Comparison of ENCODE assay signal across 9 cellular contexts in the genomic region with DNA sequence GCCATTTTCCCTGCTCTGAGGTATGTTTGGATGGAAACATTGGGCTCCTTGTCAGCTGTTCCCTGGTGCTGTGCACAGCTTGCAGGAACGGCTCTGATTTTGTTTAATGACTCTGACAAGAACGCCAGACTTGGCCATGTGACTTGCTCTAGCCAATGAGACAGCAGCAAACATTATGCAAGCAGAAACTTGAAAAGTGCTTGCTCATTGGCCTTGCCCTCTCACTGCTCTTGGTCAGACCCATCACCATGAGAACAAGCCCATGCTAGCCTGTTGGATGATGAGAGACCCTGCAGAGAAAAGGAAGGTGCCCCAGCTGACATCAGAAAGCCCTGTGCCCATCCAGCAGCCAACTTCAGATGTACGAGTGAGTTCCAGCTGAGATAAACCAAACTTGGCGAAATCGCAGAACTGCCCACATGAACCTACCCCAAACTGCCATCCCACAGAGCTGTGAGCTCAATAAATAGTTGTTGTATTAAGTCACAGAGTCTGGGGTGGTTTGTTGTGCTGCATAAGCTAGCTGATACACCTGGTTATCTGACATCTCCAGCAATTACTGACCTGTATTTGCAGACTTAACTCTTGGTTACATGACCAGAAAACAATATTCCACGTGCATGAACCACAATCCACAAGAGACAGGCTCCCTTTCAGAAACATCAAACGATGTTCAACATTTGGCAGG.
A peak's percentile ranks its signal among the peaks of the same experiment; 100 is the strongest.
DNase-seq lines count a peak whose midpoint lies in the region; ATAC-seq, FAIRE-seq and TF ChIP-seq lines count a peak whose summit lies in the region.
"Had no signal": no experiment of that assay in that cellular context is flagged by ENCODE, and none has a peak within 500 bp of the region (broad histone marks: within the 10 kb centered on the region; RNA-seq: fewer than 3 reads in every experiment).

No MANE protein-coding gene starts in this region.

- H3K9ac ChIP-seq in endothelial cell of umbilical vein (replicated peaks; ENCODE audit: extremely low read depth, insufficient read depth, low read length), result no peak overlapping the region

- no peaks in the 10 kb centered on the region for H3K36me3 Mint-ChIP-seq in activated CD4-positive, alpha-beta memory T cell treated with anti-CD3 and anti-CD28 coated beads for 36 hours
- no peaks in the 10 kb centered on the region for H3K36me3 Mint-ChIP-seq in activated CD4-positive, alpha-beta memory T cell treated with anti-CD3 and anti-CD28 coated beads, Interleukin-2, amount 10 ng/mL, durations not matched to agents 7 days and 5 days (ENCODE audit: low read depth)
- no peaks in the 10 kb centered on the region for H3K36me3 Mint-ChIP-seq in stimulated activated memory B cell treated with anti-CD40 and anti-IgM and Interleukin-4, amounts not matched to agents 10 μg/mL and 1 μg/mL and 100 μg/mL, for 72 hours

- TF ChIP-seq CTCF in endothelial cell of umbilical vein (IDR thresholded peaks at IDR 0.05; ENCODE audit: extremely low read depth in 1 of 2, insufficient read depth in 1 of 2, low read depth in 1 of 2, low read length in 2 of 2), result no peak

- H3K36me3 ChIP-seq in endothelial cell of umbilical vein (ENCODE audit: control insufficient read depth in 2 of 2, extremely low read depth in 1 of 2, insufficient read depth in 2 of 2, low read length in 2 of 2), result no peaks in the 10 kb centered on the region

- H3K9me3 Mint-ChIP-seq in activated CD4-positive, alpha-beta memory T cell treated with anti-CD3 and anti-CD28 coated beads for 36 hours, result no peaks in the 10 kb centered on the region
- no peaks in the 10 kb centered on the region for H3K9me3 Mint-ChIP-seq in activated CD4-positive, alpha-beta memory T cell treated with anti-CD3 and anti-CD28 coated beads, Interleukin-2, amount 10 ng/mL, durations not matched to agents 7 days and 5 days
- no peaks in the 10 kb centered on the region for H3K9me3 Mint-ChIP-seq in stimulated activated memory B cell treated with anti-CD40 and anti-IgM and Interleukin-4, amounts not matched to agents 10 μg/mL and 1 μg/mL and 100 μg/mL, for 72 hours

- H3K4me1 Mint-ChIP-seq in activated CD4-positive, alpha-beta memory T cell treated with anti-CD3 and anti-CD28 coated beads for 36 hours (ENCODE audit: low read depth), result no peaks in the 10 kb centered on the region
- no peaks in the 10 kb centered on the region for H3K4me1 Mint-ChIP-seq in activated CD4-positive, alpha-beta memory T cell treated with anti-CD3 and anti-CD28 coated beads, Interleukin-2, amount 10 ng/mL, durations not matched to agents 7 days and 5 days
- H3K4me1 Mint-ChIP-seq in stimulated activated memory B cell treated with anti-CD40 and anti-IgM and Interleukin-4, amounts not matched to agents 10 μg/mL and 1 μg/mL and 100 μg/mL, for 72 hours, result no peaks in the 10 kb centered on the region

- CTCF ChIA-PET in activated CD4-positive, alpha-beta memory T cell treated with anti-CD3 and anti-CD28 coated beads for 36 hours (lab: Charles Lee), result interaction anchor here (0.9 to 1.8 kb wide), 6 partner anchors 9 to 641 kb away, joined by 3 to 6 read pairs (median 4); no protein-coding TSS in a partner anchor
- CTCF ChIA-PET in activated CD4-positive, alpha-beta memory T cell treated with anti-CD3 and anti-CD28 coated beads, Interleukin-2, amount 10 ng/mL, durations not matched to agents 7 days and 5 days (lab: Charles Lee), result interaction anchor here (1.9 to 2.2 kb wide), 2 partner anchors 8 to 552 kb away, joined by 5 to 7 read pairs; no protein-coding TSS in a partner anchor
- CTCF ChIA-PET in endothelial cell of umbilical vein (lab: Charles Lee), result interaction anchor here (0.8 to 7.2 kb wide), 7 partner anchors 10 to 641 kb away, joined by 3 to 85 read pairs (median 6); no protein-coding TSS in a partner anchor

- H3K9me3 ChIP-seq in endothelial cell of umbilical vein (replicated peaks; ENCODE audit: control insufficient read depth, insufficient read depth, low read length), result no peaks in the 10 kb centered on the region

- peaks cover 2% of the 10 kb centered on the region in 2 experiments for H3K27me3 ChIP-seq in endothelial cell of umbilical vein (ENCODE audit: control insufficient read depth in 2 of 2, insufficient read depth in 2 of 2, low read length in 2 of 2)

- H3K9me1 ChIP-seq in endothelial cell of umbilical vein (replicated peaks; ENCODE audit: control insufficient read depth, extremely low read depth, insufficient read depth, low read length), result no peaks in the 10 kb centered on the region

- peak; percentile 53 for ATAC-seq in stimulated activated memory B cell treated with anti-CD40 and anti-IgM and Interleukin-4, amounts not matched to agents 10 μg/mL and 1 μg/mL and 100 μg/mL, for 72 hours
- ATAC-seq in GM19035 (IDR thresholded peaks at IDR 0.05; ENCODE audit: unreplicated experiment) (no peak), HG03460 (IDR thresholded peaks at IDR 0.05; ENCODE audit: unreplicated experiment) (no peak), GM21423 (IDR thresholded peaks at IDR 0.05; ENCODE audit: unreplicated experiment) (no peak)

- no peak overlapping the region for H3K27ac Mint-ChIP-seq in activated CD4-positive, alpha-beta memory T cell treated with anti-CD3 and anti-CD28 coated beads for 36 hours
- no peak overlapping the region for H3K27ac Mint-ChIP-seq in activated CD4-positive, alpha-beta memory T cell treated with anti-CD3 and anti-CD28 coated beads, Interleukin-2, amount 10 ng/mL, durations not matched to agents 7 days and 5 days
- H3K27ac Mint-ChIP-seq in stimulated activated memory B cell treated with anti-CD40 and anti-IgM and Interleukin-4, amounts not matched to agents 10 μg/mL and 1 μg/mL and 100 μg/mL, for 72 hours, result no peak overlapping the region

- BruUV-seq in endothelial cell of umbilical vein (replicated peaks; lab: Mats Ljungman, UMichigan), result no TSS peak

- H3K4me1 ChIP-seq in endothelial cell of umbilical vein (ENCODE audit: control insufficient read depth, extremely low read depth, insufficient read depth, low read length), result no peaks in the 10 kb centered on the region

- peaks cover 2% of the 10 kb centered on the region for H3K27me3 Mint-ChIP-seq in activated CD4-positive, alpha-beta memory T cell treated with anti-CD3 and anti-CD28 coated beads for 36 hours
- peaks cover 27% of the 10 kb centered on the region for H3K27me3 Mint-ChIP-seq in activated CD4-positive, alpha-beta memory T cell treated with anti-CD3 and anti-CD28 coated beads, Interleukin-2, amount 10 ng/mL, durations not matched to agents 7 days and 5 days
- peaks cover 36% of the 10 kb centered on the region for H3K27me3 Mint-ChIP-seq in stimulated activated memory B cell treated with anti-CD40 and anti-IgM and Interleukin-4, amounts not matched to agents 10 μg/mL and 1 μg/mL and 100 μg/mL, for 72 hours

- no peak overlapping the region for H3K4me3 Mint-ChIP-seq in activated CD4-positive, alpha-beta memory T cell treated with anti-CD3 and anti-CD28 coated beads for 36 hours
- H3K4me3 Mint-ChIP-seq in activated CD4-positive, alpha-beta memory T cell treated with anti-CD3 and anti-CD28 coated beads, Interleukin-2, amount 10 ng/mL, durations not matched to agents 7 days and 5 days, result no peak overlapping the region
- H3K4me3 Mint-ChIP-seq in stimulated activated memory B cell treated with anti-CD40 and anti-IgM and Interleukin-4, amounts not matched to agents 10 μg/mL and 1 μg/mL and 100 μg/mL, for 72 hours, result no peak overlapping the region

- H3K27ac ChIP-seq in endothelial cell of umbilical vein (ENCODE audit: insufficient read depth, low read depth, low read length), result no peak overlapping the region

- intact Hi-C loops in activated CD4-positive, alpha-beta memory T cell treated with anti-CD3 and anti-CD28 coated beads for 36 hours (cut with micrococcal nuclease), result no loop called here
- intact Hi-C loops in endothelial cell of umbilical vein (cut with micrococcal nuclease), result no loop called here

- peak overlapping the region; percentile 9 for H2AFZ ChIP-seq in endothelial cell of umbilical vein (ENCODE audit: low read depth, low read length)

- FAIRE-seq in endothelial cell of umbilical vein (lab: Jason Lieb, UNC), result peak; percentile 67
- FAIRE-seq: TTC549 had no signal

- peak; percentile 52 for DNase-seq in activated CD4-positive, alpha-beta memory T cell treated with anti-CD3 and anti-CD28 coated beads for 36 hours
- DNase-seq in activated CD4-positive, alpha-beta memory T cell treated with anti-CD3 and anti-CD28 coated beads, Interleukin-2, amount 10 ng/mL, durations not matched to agents 7 days and 5 days, result no peak
- DNase-seq in NCI-H2171 (lab: John Stamatoyannopoulos, UW), result peak; percentile 76
- DNase-seq in endothelial cell of umbilical vein (ENCODE audit: low read depth, low spot score), result peak; percentile 63

- H3K79me2 ChIP-seq in endothelial cell of umbilical vein (ENCODE audit: control insufficient read depth, insufficient read depth, low read length), result no peaks in the 10 kb centered on the region

- H3K4me2 ChIP-seq in endothelial cell of umbilical vein (ENCODE audit: insufficient read depth, low read length), result no peak overlapping the region

- TF ChIP-seq POLR2A in endothelial cell of umbilical vein (IDR thresholded peaks at IDR 0.05; ENCODE audit: low read depth, low read length), result no peak

- H3K4me3 ChIP-seq in endothelial cell of umbilical vein (replicated peaks in 1 of 3; ENCODE audit: insufficient read depth in 1 of 3, low read depth in 1 of 3, low read length in 3 of 3), result no peak overlapping the region

- H4K20me1 ChIP-seq in endothelial cell of umbilical vein (replicated peaks; ENCODE audit: control insufficient read depth, extremely low read depth, insufficient read depth, low read length), result no peaks in the 10 kb centered on the region

- dilution Hi-C loops in endothelial cell of umbilical vein (cut with MboI; ENCODE audit: extremely low pct_ligation_motif_present, low sequenced_read_pairs), result no loop called here

- POLR2A ChIA-PET in activated CD4-positive, alpha-beta memory T cell treated with anti-CD3 and anti-CD28 coated beads for 36 hours (lab: Charles Lee), result no interaction called here
- POLR2A ChIA-PET in activated CD4-positive, alpha-beta memory T cell treated with anti-CD3 and anti-CD28 coated beads, Interleukin-2, amount 10 ng/mL, durations not matched to agents 7 days and 5 days (lab: Charles Lee), result no interaction called here
- POLR2A ChIA-PET in endothelial cell of umbilical vein (lab: Charles Lee), result interaction anchor here (0.5 kb wide), 1 partner anchor 675 kb away, joined by 6 read pairs; no protein-coding TSS in a partner anchor

TF ChIP-seq in endothelial cell of umbilical vein, 7 proteins besides CTCF, POLR2A, EP300 and RAD21 (continues in another document):
- TF ChIP-seq, protein P1, sequence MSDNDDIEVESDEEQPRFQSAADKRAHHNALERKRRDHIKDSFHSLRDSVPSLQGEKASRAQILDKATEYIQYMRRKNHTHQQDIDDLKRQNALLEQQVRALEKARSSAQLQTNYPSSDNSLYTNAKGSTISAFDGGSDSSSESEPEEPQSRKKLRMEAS (IDR thresholded peaks at IDR 0.05; ENCODE audit: insufficient read depth, insufficient read length), result peak; percentile 38
- TF ChIP-seq MYC (IDR thresholded peaks at IDR 0.05; ENCODE audit: low read depth, low read length), result no peak
- no peak for TF ChIP-seq JUN (IDR thresholded peaks at IDR 0.05; ENCODE audit: borderline replicate concordance, insufficient read depth, insufficient read length, low read depth)
- no peak for TF ChIP-seq FOS (IDR thresholded peaks at IDR 0.05; ENCODE audit: borderline replicate concordance, insufficient read depth, low read length)
- TF ChIP-seq GATA2 (IDR thresholded peaks at IDR 0.05; ENCODE audit: insufficient read depth, insufficient read length, low read depth, low read length), result no peak
